ENCODE assay signal across 8 cellular contexts in genomic region chr15:64010719-64011118, GRCh38. TPM values are rescaled to one million over a fixed set of nuclear protein-coding genes. Genes with fewer than 3 reads are reported as not detected.
A peak's percentile ranks its signal among the peaks of the same experiment; 100 is the strongest.
DNase-seq lines count a peak whose midpoint lies in the region; ATAC-seq, FAIRE-seq and TF ChIP-seq lines count a peak whose summit lies in the region.

No MANE protein-coding gene starts in this region.

- peaks cover 37% of the 10 kb centered on the region for H3K4me1 Mint-ChIP-seq in activated CD8-positive, alpha-beta T cell treated with anti-CD3 and anti-CD28 coated beads, Interleukin-2, amount 10 ng/mL, durations not matched to agents 7 days and 5 days (ENCODE audit: low read depth)

- peak overlapping the region; percentile 75 for H3K27ac Mint-ChIP-seq in activated CD8-positive, alpha-beta T cell treated with anti-CD3 and anti-CD28 coated beads, Interleukin-2, amount 10 ng/mL, durations not matched to agents 7 days and 5 days

- WGBS in esophagus squamous epithelium, 2 donors, result 19 to 31% methylated on average over 3 of the region's 3 CpGs
- 17 to 29% (median 19%) methylated on average over 3 of the region's 3 CpGs for WGBS in small intestine, 3 donors

- intact Hi-C loops in esophagus squamous epithelium (cut with DNase I), result no loop called here

- peak in 1 of 4 donors; percentile 53 for TF ChIP-seq POLR2A in esophagus squamous epithelium (IDR thresholded peaks at IDR 0.05)

- peak overlapping the region; percentile 7 for H3K4me3 Mint-ChIP-seq in activated CD8-positive, alpha-beta T cell treated with anti-CD3 and anti-CD28 coated beads, Interleukin-2, amount 10 ng/mL, durations not matched to agents 7 days and 5 days

- no peak for FAIRE-seq in small intestine (lab: Jason Lieb, UNC)

- peaks cover 5% of the 10 kb centered on the region for H3K27me3 Mint-ChIP-seq in activated CD8-positive, alpha-beta T cell treated with anti-CD3 and anti-CD28 coated beads, Interleukin-2, amount 10 ng/mL, durations not matched to agents 7 days and 5 days (ENCODE audit: low read depth)

- no peaks in the 10 kb centered on the region for H3K9me3 Mint-ChIP-seq in activated CD8-positive, alpha-beta T cell treated with anti-CD3 and anti-CD28 coated beads, Interleukin-2, amount 10 ng/mL, durations not matched to agents 7 days and 5 days (ENCODE audit: insufficient read depth)

- no peak for TF ChIP-seq CTCF in esophagus squamous epithelium (IDR thresholded peaks at IDR 0.05)

- CTCF ChIA-PET in activated CD8-positive, alpha-beta T cell treated with anti-CD3 and anti-CD28 coated beads, Interleukin-2, amount 10 ng/mL, durations not matched to agents 7 days and 5 days (lab: Charles Lee), result interaction anchor here (0.6 to 5.2 kb wide), 39 partner anchors 9 to 523 kb away, joined by 3 to 63 read pairs (median 5); partner anchors contain the start of genes DAPK2 and HERC1

- H3K9me3 ChIP-seq in esophagus squamous epithelium (no peaks in the 10 kb centered on the region), small intestine (ENCODE audit: control insufficient read depth, low read depth) (no peaks in the 10 kb centered on the region)

- H3K27ac ChIP-seq in esophagus squamous epithelium, result peak overlapping the region; percentile 78 to 84 (median 82)
- peak overlapping the region; percentile 61 to 78 for H3K27ac ChIP-seq in small intestine (ENCODE audit: low read depth in 1 of 2, low read length in 1 of 2)

- H3K4me3 ChIP-seq in esophagus squamous epithelium (no peak overlapping the region), small intestine (ENCODE audit: low read depth in 1 of 2, low read length in 2 of 2) (no peak overlapping the region)

- POLR2A ChIA-PET in activated CD8-positive, alpha-beta T cell treated with anti-CD3 and anti-CD28 coated beads, Interleukin-2, amount 10 ng/mL, durations not matched to agents 7 days and 5 days (lab: Charles Lee), result interaction anchor here (0.7 to 1.8 kb wide), 7 partner anchors 9 to 178 kb away, joined by 3 to 6 read pairs (median 3); no protein-coding TSS in a partner anchor

- ATAC-seq in GM18498 (IDR thresholded peaks at IDR 0.05; ENCODE audit: unreplicated experiment), result peak; percentile 91
- ATAC-seq in HG02759 (IDR thresholded peaks at IDR 0.05; ENCODE audit: unreplicated experiment), result peak; percentile 84
- peak; percentile 100 for ATAC-seq in activated CD8-positive, alpha-beta T cell treated with anti-CD3 and anti-CD28 coated beads, Interleukin-2, amount 10 ng/mL, durations not matched to agents 7 days and 5 days

- H3K27me3 ChIP-seq in esophagus squamous epithelium (no peaks in the 10 kb centered on the region), small intestine (ENCODE audit: control insufficient read depth in 2 of 2, insufficient read depth in 2 of 2, low read length in 2 of 2) (no peaks in the 10 kb centered on the region)

- DNase-seq in NCI-H2107 treated with DMSO at 0.1 percent for 48 hours (lab: John Stamatoyannopoulos, UW; ENCODE audit: unreplicated experiment) (peak; percentile 72), esophagus squamous epithelium (lab: John Stamatoyannopoulos, UW) (peak; percentile 54), small intestine (peak; percentile 80), NCI-H1092 (lab: John Stamatoyannopoulos, UW) (no peak), NCI-H2227 treated with DMSO at 0.1 percent for 48 hours (lab: John Stamatoyannopoulos, UW) (no peak)
- peak; percentile 92 for DNase-seq in activated CD8-positive, alpha-beta T cell treated with anti-CD3 and anti-CD28 coated beads, Interleukin-2, amount 10 ng/mL, durations not matched to agents 7 days and 5 days

- H3K4me1 ChIP-seq in esophagus squamous epithelium (peaks cover 7 to 78% (median 45%) of the 10 kb centered on the region in 3 donors), small intestine (ENCODE audit: control insufficient read depth in 2 of 2, insufficient read depth in 1 of 2, low read depth in 1 of 2, low read length in 1 of 2) (peaks cover 12 to 32% of the 10 kb centered on the region in 2 donors)

- H3K36me3 ChIP-seq in esophagus squamous epithelium (no peaks in the 10 kb centered on the region), small intestine (ENCODE audit: control insufficient read depth in 2 of 2, insufficient read depth in 2 of 2, low read length in 2 of 2) (no peaks in the 10 kb centered on the region)

- no peaks in the 10 kb centered on the region for H3K36me3 Mint-ChIP-seq in activated CD8-positive, alpha-beta T cell treated with anti-CD3 and anti-CD28 coated beads, Interleukin-2, amount 10 ng/mL, durations not matched to agents 7 days and 5 days (ENCODE audit: low read depth)

RNA-seq across cellular contexts. Expression of gene DAPK2, which starts 35.6 kb away (rescaled TPM):
- total RNA-seq in activated CD8-positive, alpha-beta T cell treated with anti-CD3 and anti-CD28 coated beads, Interleukin-2, amount 10 ng/mL, durations not matched to agents 7 days and 5 days, result 1 to 10 TPM; 1.3 to 1.5 TPM
- 10 to 100 TPM in 2 of 4 donors, 1 to 10 TPM in 2; 1.9 to 12.9 (median 9.8) TPM for total RNA-seq in esophagus squamous epithelium
- polyA plus RNA-seq in small intestine, result 10 to 100 TPM; 11.6 to 91.6 (median 83.4) TPM

Comparison
In these comparisons a context has a peak if more than half of its experiments do, and no peak if none do; other contexts are left out.
1. DNase-seq: peak in NCI-H2107 treated with DMSO at 0.1 percent for 48 hours (single experiment), activated CD8-positive, alpha-beta T cell treated with anti-CD3 and anti-CD28 coated beads, Interleukin-2, amount 10 ng/mL, durations not matched to agents 7 days and 5 days (single experiment), esophagus squamous epithelium (single experiment) and small intestine (single experiment); none in NCI-H1092 (single experiment) and NCI-H2227 treated with DMSO at 0.1 percent for 48 hours (single experiment).
2. Peak in every context shown above with its lines, with median percentiles within 50 percentile points of each other: ATAC-seq.